ENCODE assay signal across 20 cellular contexts in the genomic region with DNA sequence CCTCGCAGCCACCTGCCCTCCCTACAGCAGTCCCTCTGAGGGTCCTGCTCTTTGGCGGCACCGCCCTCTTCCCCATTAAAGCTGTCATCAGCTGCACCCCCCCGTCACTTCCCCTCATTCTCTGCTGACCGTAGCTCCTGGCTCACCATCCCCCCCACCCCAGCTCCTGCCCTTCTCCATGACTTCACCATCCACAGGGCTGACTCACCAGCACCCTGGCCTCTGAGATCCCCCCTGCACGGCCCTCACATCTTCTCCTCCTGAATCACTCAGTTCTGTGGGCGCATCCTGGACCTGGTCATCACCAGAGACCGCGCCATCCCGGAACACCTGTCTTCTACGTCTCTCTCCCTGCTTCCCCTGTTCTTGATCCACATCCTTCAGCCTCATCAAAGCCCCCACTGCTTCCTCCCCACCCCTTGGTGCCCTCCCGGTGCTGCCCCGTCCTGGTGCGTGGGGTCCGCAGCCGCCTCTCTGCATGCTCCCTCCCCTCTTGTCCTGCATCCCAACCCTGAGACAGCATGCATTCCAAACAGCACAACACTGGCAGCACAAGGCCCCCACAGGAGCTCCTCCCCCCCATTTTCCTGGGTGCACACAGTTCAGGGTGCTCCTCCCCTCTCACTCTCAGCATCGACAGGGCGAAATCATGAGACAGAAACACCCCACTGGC. TPM values are rescaled to one million over a fixed set of nuclear protein-coding genes. Genes with fewer than 3 reads are reported as not detected.
A peak's percentile ranks its signal among the peaks of the same experiment; 100 is the strongest.
DNase-seq lines count a peak whose midpoint lies in the region; ATAC-seq, FAIRE-seq and TF ChIP-seq lines count a peak whose summit lies in the region.
"Had no signal": no experiment of that assay in that cellular context is flagged by ENCODE, and none has a peak within 500 bp of the region (broad histone marks: within the 10 kb centered on the region; RNA-seq: fewer than 3 reads in every experiment).

No MANE protein-coding gene starts in this region.

- H3K27me3 Mint-ChIP-seq in effector memory CD8-positive, alpha-beta T cell: no peaks in the 10 kb centered on the region
- H3K27me3 Mint-ChIP-seq in nephron progenitor cell (ENCODE audit: low read depth, poor library complexity): peaks cover 14% of the 10 kb centered on the region
- H3K27me3 Mint-ChIP-seq: stimulated activated naive CD8-positive, alpha-beta T cell treated with anti-CD3 and anti-CD28 coated beads, Interleukin-15, amount 100 ng/mL, for 72 hours had no signal

- H3K9me1 ChIP-seq in endothelial cell of umbilical vein (replicated peaks; ENCODE audit: control insufficient read depth, extremely low read depth, insufficient read depth, low read length): no peaks in the 10 kb centered on the region

- H3K36me3 Mint-ChIP-seq in effector memory CD8-positive, alpha-beta T cell (ENCODE audit: insufficient read depth): peaks cover 17% of the 10 kb centered on the region
- H3K36me3 Mint-ChIP-seq in nephron progenitor cell (ENCODE audit: low read depth): no peaks in the 10 kb centered on the region
- H3K36me3 Mint-ChIP-seq: mesothelial cell of epicardium had no signal

- no peak overlapping the region for H2AFZ ChIP-seq in endothelial cell of umbilical vein (ENCODE audit: low read depth, low read length)

- H3K9ac ChIP-seq in endothelial cell of umbilical vein (replicated peaks; ENCODE audit: extremely low read depth, insufficient read depth, low read length): no peak overlapping the region

- H3K9me3 Mint-ChIP-seq in effector memory CD8-positive, alpha-beta T cell: no peaks in the 10 kb centered on the region
- no peaks in the 10 kb centered on the region for H3K9me3 Mint-ChIP-seq in nephron progenitor cell
- H3K9me3 Mint-ChIP-seq: activated T-helper 2 cell treated with anti-CD3 and anti-CD28 coated beads, Interferon-gamma antibody, Interleukin-2, Interleukin-4, amounts not matched to agents 10 μg/mL and 5 μg/mL and 100 μg/mL, durations not matched to agents 14 hours and 24 hours and 36 hours; IgD-negative memory B cell; mesothelial cell of epicardium; stimulated activated naive CD8-positive, alpha-beta T cell treated with anti-CD3 and anti-CD28 coated beads, Interleukin-15, amount 100 ng/mL, for 72 hours had no signal

- BruUV-seq in endothelial cell of umbilical vein (replicated peaks; lab: Mats Ljungman, UMichigan): no TSS peak

- ATAC-seq in effector memory CD8-positive, alpha-beta T cell (replicated peaks): no peak
- ATAC-seq: activated CD8-positive, alpha-beta T cell treated with anti-CD3 and anti-CD28 coated beads, Interleukin-2, amount 10 ng/mL, durations not matched to agents 7 days and 5 days; stimulated activated naive CD8-positive, alpha-beta T cell treated with anti-CD3 and anti-CD28 coated beads, Interleukin-15, amount 100 ng/mL, for 72 hours had no signal

- CTCF ChIA-PET in endothelial cell of umbilical vein (lab: Charles Lee): no interaction called here

- TF ChIP-seq CTCF in endothelial cell of umbilical vein (IDR thresholded peaks at IDR 0.05; ENCODE audit: extremely low read depth in 1 of 2, insufficient read depth in 1 of 2, low read depth in 1 of 2, low read length in 2 of 2) (no peak), nephron progenitor cell (IDR thresholded peaks at IDR 0.05) (no peak)

- peak; percentile 76 for DNase-seq in EL
- DNase-seq in M059J (ENCODE audit: low read depth): peak; percentile 70
- peak; percentile 38 for DNase-seq in endothelial cell of umbilical vein (ENCODE audit: low read depth, low spot score)
- peak; percentile 48 for DNase-seq in myocyte (ENCODE audit: low read depth)
- no peak for DNase-seq in effector memory CD8-positive, alpha-beta T cell
- DNase-seq in NCI-H510A treated with DMSO at 0.1 percent for 48 hours (lab: John Stamatoyannopoulos, UW): no peak
- DNase-seq in nephron progenitor cell: no peak
- no peak for DNase-seq in amygdala (lab: John Stamatoyannopoulos, UW)
- DNase-seq: activated CD8-positive, alpha-beta T cell treated with anti-CD3 and anti-CD28 coated beads, Interleukin-2, amount 10 ng/mL, durations not matched to agents 7 days and 5 days; DMS153; effector memory CD4-positive, alpha-beta T cell; NCI-H1105 treated with DMSO at 0.1 percent for 48 hours; stimulated activated CD4-positive, alpha-beta T cell treated with anti-CD3 and anti-CD28 coated beads, Interleukin-12 subunit alpha, Interleukin-12 subunit beta, amount 100 ng/mL, for 4 hours; stimulated activated naive CD8-positive, alpha-beta T cell treated with anti-CD3 and anti-CD28 coated beads, Interleukin-15, amount 100 ng/mL, for 72 hours had no signal

- FAIRE-seq in endothelial cell of umbilical vein (lab: Jason Lieb, UNC): no peak

- no peaks in the 10 kb centered on the region for H3K9me3 ChIP-seq in endothelial cell of umbilical vein (replicated peaks; ENCODE audit: control insufficient read depth, insufficient read depth, low read length)
- H3K9me3 ChIP-seq: ovary, SJSA1 had no signal

- no peaks in the 10 kb centered on the region for H3K36me3 ChIP-seq in endothelial cell of umbilical vein (ENCODE audit: control insufficient read depth in 2 of 2, extremely low read depth in 1 of 2, insufficient read depth in 2 of 2, low read length in 2 of 2)
- H3K36me3 ChIP-seq: ovary, SJSA1 had no signal

- dilution Hi-C loops in endothelial cell of umbilical vein (cut with MboI; ENCODE audit: extremely low pct_ligation_motif_present, low sequenced_read_pairs): no loop called here

- no peak overlapping the region for H3K27ac ChIP-seq in endothelial cell of umbilical vein (ENCODE audit: insufficient read depth, low read depth, low read length)
- H3K27ac ChIP-seq: ovary, SJSA1 had no signal

- no peak for TF ChIP-seq POLR2A in endothelial cell of umbilical vein (IDR thresholded peaks at IDR 0.05; ENCODE audit: low read depth, low read length)

- H3K27ac Mint-ChIP-seq in effector memory CD8-positive, alpha-beta T cell: no peak overlapping the region
- no peak overlapping the region for H3K27ac Mint-ChIP-seq in nephron progenitor cell
- H3K27ac Mint-ChIP-seq: activated CD8-positive, alpha-beta T cell treated with anti-CD3 and anti-CD28 coated beads, Interleukin-2, amount 10 ng/mL, durations not matched to agents 7 days and 5 days; activated T-helper 2 cell treated with anti-CD3 and anti-CD28 coated beads, Interferon-gamma antibody, Interleukin-2, Interleukin-4, amounts not matched to agents 10 μg/mL and 5 μg/mL and 100 μg/mL, durations not matched to agents 14 hours and 24 hours and 36 hours; mesothelial cell of epicardium had no signal

- H3K4me3 ChIP-seq in endothelial cell of umbilical vein (replicated peaks in 1 of 3; ENCODE audit: insufficient read depth in 1 of 3, low read depth in 1 of 3, low read length in 3 of 3): no peak overlapping the region
- H3K4me3 ChIP-seq: ovary, SJSA1 had no signal

- H3K4me1 Mint-ChIP-seq in effector memory CD8-positive, alpha-beta T cell (ENCODE audit: low read depth in 2 of 2): peaks cover 0 to 21% of the 10 kb centered on the region in 2 donors
- H3K4me1 Mint-ChIP-seq in nephron progenitor cell: peaks cover 60% of the 10 kb centered on the region
- H3K4me1 Mint-ChIP-seq: IgD-negative memory B cell had no signal

- H3K4me3 Mint-ChIP-seq in effector memory CD8-positive, alpha-beta T cell: no peak overlapping the region
- no peak overlapping the region for H3K4me3 Mint-ChIP-seq in nephron progenitor cell
- H3K4me3 Mint-ChIP-seq: activated CD8-positive, alpha-beta T cell treated with anti-CD3 and anti-CD28 coated beads, Interleukin-2, amount 10 ng/mL, durations not matched to agents 7 days and 5 days; IgD-negative memory B cell; mesothelial cell of epicardium; stimulated activated naive CD8-positive, alpha-beta T cell treated with anti-CD3 and anti-CD28 coated beads, Interleukin-15, amount 100 ng/mL, for 72 hours had no signal

- POLR2A ChIA-PET in endothelial cell of umbilical vein (lab: Charles Lee): no interaction called here

- intact Hi-C loops in endothelial cell of umbilical vein (cut with micrococcal nuclease): loop anchor here (1.0 kb wide), 1 partner anchor 9 kb away; no protein-coding TSS in a partner anchor

- H3K4me2 ChIP-seq in endothelial cell of umbilical vein (ENCODE audit: insufficient read depth, low read length): no peak overlapping the region

- H3K79me2 ChIP-seq in endothelial cell of umbilical vein (ENCODE audit: control insufficient read depth, insufficient read depth, low read length): no peaks in the 10 kb centered on the region

- no peaks in the 10 kb centered on the region for H4K20me1 ChIP-seq in endothelial cell of umbilical vein (replicated peaks; ENCODE audit: control insufficient read depth, extremely low read depth, insufficient read depth, low read length)

- no peaks in the 10 kb centered on the region for H3K4me1 ChIP-seq in endothelial cell of umbilical vein (ENCODE audit: control insufficient read depth, extremely low read depth, insufficient read depth, low read length)
- H3K4me1 ChIP-seq: SJSA1 had no signal

- H3K27me3 ChIP-seq in endothelial cell of umbilical vein (ENCODE audit: control insufficient read depth in 2 of 2, insufficient read depth in 2 of 2, low read length in 2 of 2): no peaks in the 10 kb centered on the region
- H3K27me3 ChIP-seq: ovary had no signal

TF ChIP-seq in endothelial cell of umbilical vein, 7 proteins besides CTCF, POLR2A, EP300 and RAD21 (continues in another document):
- TF ChIP-seq EZH2 (IDR thresholded peaks at IDR 0.05; ENCODE audit: borderline replicate concordance, low read depth, low read length, severe bottlenecking): no peak

RNA-seq across cellular contexts. Expression of gene FLT4, which starts 12.9 kb away (rescaled TPM):
- not detected in 2 replicates for total RNA-seq in M059J (2014; rRNA removed; shearing (Covaris generic))
- 66.5 and 71.5 TPM in 2 replicates for total RNA-seq in endothelial cell of umbilical vein
- 44.4 and 50.9 TPM in 2 replicates for polyA plus RNA-seq in endothelial cell of umbilical vein
- 17.8 and 21.3 TPM in 2 replicates for polyA plus RNA-seq in endothelial cell of umbilical vein (2011; cell fraction: cytosol; rRNA removed)
- 147 and 169 TPM in 2 replicates for polyA plus RNA-seq in endothelial cell of umbilical vein (2011; cell fraction: nucleus; rRNA removed)
- polyA plus RNA-seq in endothelial cell of umbilical vein (2012): 1.6 and 3.0 TPM in 2 replicates
- 74.5 and 89.1 TPM in 2 replicates for polyA minus RNA-seq in endothelial cell of umbilical vein
- polyA minus RNA-seq in endothelial cell of umbilical vein (2011; cell fraction: cytosol; rRNA and poly(A)+ RNA removed): not detected
- polyA minus RNA-seq in endothelial cell of umbilical vein (2011; cell fraction: nucleus; rRNA and poly(A)+ RNA removed): 42.6 and 83.9 TPM in 2 replicates
- total RNA-seq in myocyte: 0.75 and 2.4 TPM in 2 replicates
- 0.58 TPM for polyA plus RNA-seq in myocyte (2012)
- total RNA-seq: SJSA1 had no signal

RNA-seq across cellular contexts. Expression of gene SCGB3A1, which starts 45.2 kb away (rescaled TPM):
- total RNA-seq in M059J (2014; rRNA removed; shearing (Covaris generic)): not detected in 2 replicates
- total RNA-seq in endothelial cell of umbilical vein: 0.73 TPM in 1 of 2 replicates, not detected in the other
- polyA plus RNA-seq in endothelial cell of umbilical vein: 0.22 TPM in 1 of 2 replicates, not detected in the other
- polyA plus RNA-seq in endothelial cell of umbilical vein (2011; cell fraction: cytosol; rRNA removed): not detected in 2 replicates
- not detected in 2 replicates for polyA plus RNA-seq in endothelial cell of umbilical vein (2011; cell fraction: nucleus; rRNA removed)
- not detected in 2 replicates for polyA plus RNA-seq in endothelial cell of umbilical vein (2012)
- not detected in 2 replicates for polyA minus RNA-seq in endothelial cell of umbilical vein
- polyA minus RNA-seq in endothelial cell of umbilical vein (2011; cell fraction: cytosol; rRNA and poly(A)+ RNA removed): not detected
- not detected in 2 replicates for polyA minus RNA-seq in endothelial cell of umbilical vein (2011; cell fraction: nucleus; rRNA and poly(A)+ RNA removed)
- not detected in 2 replicates for total RNA-seq in myocyte
- not detected for polyA plus RNA-seq in myocyte (2012)
- total RNA-seq: activated CD8-positive, alpha-beta T cell treated with anti-CD3 and anti-CD28 coated beads, Interleukin-2, amount 10 ng/mL, durations not matched to agents 7 days and 5 days; activated T-helper 2 cell treated with anti-CD3 and anti-CD28 coated beads, Interferon-gamma antibody, Interleukin-2, Interleukin-4, amounts not matched to agents 10 μg/mL and 5 μg/mL and 100 μg/mL, durations not matched to agents 14 hours and 24 hours and 36 hours; SJSA1 had no signal
- polyA plus RNA-seq: BJ, IgD-negative memory B cell had no signal

Comparison
In these comparisons a context has a peak if more than half of its experiments do, and no peak if none do; other contexts are left out.
1. DNase-seq: peak in EL (single experiment), M059J (single experiment), endothelial cell of umbilical vein (single experiment) and myocyte (single experiment); none in effector memory CD8-positive, alpha-beta T cell (0 of 3), NCI-H510A treated with DMSO at 0.1 percent for 48 hours (single experiment), nephron progenitor cell (single experiment) and amygdala (0 of 56).
2. RNA of gene FLT4, which starts 12.9 kb away (total RNA-seq): 66.5 to 71.5 TPM in endothelial cell of umbilical vein; 0.75 to 2.4 TPM in myocyte and not detected in M059J; every median in the first group is over 10 times any median in the second.